In genomic region chr5:143986567-143987242, GRCh38 we compare ENCODE assay signal across 1 cellular context.
TF ChIP-seq lines count a peak whose summit lies in the region.

No MANE protein-coding gene starts in this region.

TF ChIP-seq in HEK293, 187 proteins besides CTCF, POLR2A, EP300 and RAD21 (continued from another document and continues in another):
- TF ChIP-seq HIC1 (tag by site-specific recombination; IDR thresholded peaks at IDR 0.05), result no peak
- no peak for TF ChIP-seq ZNF558 (tag by site-specific recombination; IDR thresholded peaks at IDR 0.05)
- TF ChIP-seq, protein P1, sequence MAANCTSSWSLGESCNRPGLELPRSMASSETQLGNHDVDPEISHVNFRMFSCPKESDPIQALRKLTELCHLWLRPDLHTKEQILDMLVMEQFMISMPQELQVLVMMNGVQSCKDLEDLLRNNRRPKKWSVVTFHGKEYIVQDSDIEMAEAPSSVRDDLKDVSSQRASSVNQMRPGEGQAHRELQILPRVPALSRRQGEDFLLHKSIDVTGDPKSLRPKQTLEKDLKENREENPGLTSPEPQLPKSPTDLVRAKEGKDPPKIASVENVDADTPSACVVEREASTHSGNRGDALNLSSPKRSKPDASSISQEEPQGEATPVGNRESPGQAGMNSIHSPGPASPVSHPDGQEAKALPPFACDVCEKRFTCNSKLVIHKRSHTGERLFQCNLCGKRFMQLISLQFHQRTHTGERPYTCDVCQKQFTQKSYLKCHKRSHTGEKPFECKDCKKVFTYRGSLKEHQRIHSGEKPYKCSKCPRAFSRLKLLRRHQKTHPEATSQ (tag by site-specific recombination; IDR thresholded peaks at IDR 0.05), result no peak
- no peak for TF ChIP-seq ZNF776 (tag by site-specific recombination; IDR thresholded peaks at IDR 0.05; ENCODE audit: borderline replicate concordance)
- TF ChIP-seq MYNN (tag by site-specific recombination; IDR thresholded peaks at IDR 0.05; ENCODE audit: borderline replicate concordance), result no peak
- TF ChIP-seq HOXA7 (CRISPR knock-in tag; IDR thresholded peaks at IDR 0.05; ENCODE audit: borderline replicate concordance), result no peak
- TF ChIP-seq ZBTB6 (tag by site-specific recombination; IDR thresholded peaks at IDR 0.05), result no peak
- TF ChIP-seq ZNF433 (tag by site-specific recombination; IDR thresholded peaks at IDR 0.05; ENCODE audit: low read depth), result no peak
- no peak for TF ChIP-seq SALL2 (tag by site-specific recombination; IDR thresholded peaks at IDR 0.05; ENCODE audit: borderline replicate concordance)
- TF ChIP-seq ZNF274 (IDR thresholded peaks at IDR 0.05; ENCODE audit: low read length), result no peak
- no peak for TF ChIP-seq ZNF274 (tag by site-specific recombination; IDR thresholded peaks at IDR 0.05; ENCODE audit: borderline replicate concordance)
- no peak for TF ChIP-seq AEBP2 (tag by site-specific recombination; IDR thresholded peaks at IDR 0.05; ENCODE audit: borderline replicate concordance)
- TF ChIP-seq, protein P2, sequence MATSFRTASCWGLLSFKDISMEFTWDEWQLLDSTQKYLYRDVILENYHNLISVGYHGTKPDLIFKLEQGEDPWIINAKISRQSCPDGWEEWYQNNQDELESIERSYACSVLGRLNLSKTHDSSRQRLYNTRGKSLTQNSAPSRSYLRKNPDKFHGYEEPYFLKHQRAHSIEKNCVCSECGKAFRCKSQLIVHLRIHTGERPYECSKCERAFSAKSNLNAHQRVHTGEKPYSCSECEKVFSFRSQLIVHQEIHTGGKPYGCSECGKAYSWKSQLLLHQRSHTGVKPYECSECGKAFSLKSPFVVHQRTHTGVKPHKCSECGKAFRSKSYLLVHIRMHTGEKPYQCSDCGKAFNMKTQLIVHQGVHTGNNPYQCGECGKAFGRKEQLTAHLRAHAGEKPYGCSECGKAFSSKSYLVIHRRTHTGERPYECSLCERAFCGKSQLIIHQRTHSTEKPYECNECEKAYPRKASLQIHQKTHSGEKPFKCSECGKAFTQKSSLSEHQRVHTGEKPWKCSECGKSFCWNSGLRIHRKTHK (tag by site-specific recombination; IDR thresholded peaks at IDR 0.05), result no peak
- no peak for TF ChIP-seq PRDM2 (tag by site-specific recombination; IDR thresholded peaks at IDR 0.05; ENCODE audit: borderline replicate concordance)
- no peak for TF ChIP-seq ZNF362 (tag by site-specific recombination; IDR thresholded peaks at IDR 0.05)
- no peak for TF ChIP-seq BCL6B (tag by site-specific recombination; IDR thresholded peaks at IDR 0.05)
- TF ChIP-seq, protein P3, sequence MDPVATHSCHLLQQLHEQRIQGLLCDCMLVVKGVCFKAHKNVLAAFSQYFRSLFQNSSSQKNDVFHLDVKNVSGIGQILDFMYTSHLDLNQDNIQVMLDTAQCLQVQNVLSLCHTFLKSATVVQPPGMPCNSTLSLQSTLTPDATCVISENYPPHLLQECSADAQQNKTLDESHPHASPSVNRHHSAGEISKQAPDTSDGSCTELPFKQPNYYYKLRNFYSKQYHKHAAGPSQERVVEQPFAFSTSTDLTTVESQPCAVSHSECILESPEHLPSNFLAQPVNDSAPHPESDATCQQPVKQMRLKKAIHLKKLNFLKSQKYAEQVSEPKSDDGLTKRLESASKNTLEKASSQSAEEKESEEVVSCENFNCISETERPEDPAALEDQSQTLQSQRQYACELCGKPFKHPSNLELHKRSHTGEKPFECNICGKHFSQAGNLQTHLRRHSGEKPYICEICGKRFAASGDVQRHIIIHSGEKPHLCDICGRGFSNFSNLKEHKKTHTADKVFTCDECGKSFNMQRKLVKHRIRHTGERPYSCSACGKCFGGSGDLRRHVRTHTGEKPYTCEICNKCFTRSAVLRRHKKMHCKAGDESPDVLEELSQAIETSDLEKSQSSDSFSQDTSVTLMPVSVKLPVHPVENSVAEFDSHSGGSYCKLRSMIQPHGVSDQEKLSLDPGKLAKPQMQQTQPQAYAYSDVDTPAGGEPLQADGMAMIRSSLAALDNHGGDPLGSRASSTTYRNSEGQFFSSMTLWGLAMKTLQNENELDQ (tag by site-specific recombination; IDR thresholded peaks at IDR 0.05; ENCODE audit: low read depth), result no peak
- TF ChIP-seq ZSCAN4 (tag by site-specific recombination; IDR thresholded peaks at IDR 0.05), result no peak
- TF ChIP-seq ZNF747 (tag by site-specific recombination; IDR thresholded peaks at IDR 0.05), result no peak
- TF ChIP-seq ZSCAN16 (tag by site-specific recombination; IDR thresholded peaks at IDR 0.05), result no peak
- no peak for TF ChIP-seq PBX3 (CRISPR knock-in tag; IDR thresholded peaks at IDR 0.05)
- TF ChIP-seq, protein P4, sequence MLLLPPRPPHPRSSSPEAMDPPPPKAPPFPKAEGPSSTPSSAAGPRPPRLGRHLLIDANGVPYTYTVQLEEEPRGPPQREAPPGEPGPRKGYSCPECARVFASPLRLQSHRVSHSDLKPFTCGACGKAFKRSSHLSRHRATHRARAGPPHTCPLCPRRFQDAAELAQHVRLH (tag by site-specific recombination; IDR thresholded peaks at IDR 0.05), result peak; percentile 64; the same call in 1 of the 2 replicates
- no peak for TF ChIP-seq ZNF555 (tag by site-specific recombination; conservative IDR thresholded peaks at IDR 0.05)
- TF ChIP-seq ZNF239 (tag by site-specific recombination; IDR thresholded peaks at IDR 0.05), result no peak
- no peak for TF ChIP-seq ZNF133 (tag by site-specific recombination; IDR thresholded peaks at IDR 0.05)
- no peak for TF ChIP-seq ZNF16 (tag by site-specific recombination; IDR thresholded peaks at IDR 0.05; ENCODE audit: low read depth)
- peak; percentile 90 for TF ChIP-seq TCF7L2 (IDR thresholded peaks at IDR 0.05; ENCODE audit: borderline replicate concordance, low read depth, low read length)
- peak; percentile 51; the same call in 1 of the 2 replicates for TF ChIP-seq MZF1 (tag by site-specific recombination; IDR thresholded peaks at IDR 0.05; ENCODE audit: borderline replicate concordance)
- no peak for TF ChIP-seq ZNF426 (tag by site-specific recombination; IDR thresholded peaks at IDR 0.05)
- no peak for TF ChIP-seq ZNF571 (tag by site-specific recombination; IDR thresholded peaks at IDR 0.05)
- no peak for TF ChIP-seq ZNF704 (tag by site-specific recombination; IDR thresholded peaks at IDR 0.05)
